Comparison of ENCODE assay signal across 1 cellular context in the genomic region with DNA sequence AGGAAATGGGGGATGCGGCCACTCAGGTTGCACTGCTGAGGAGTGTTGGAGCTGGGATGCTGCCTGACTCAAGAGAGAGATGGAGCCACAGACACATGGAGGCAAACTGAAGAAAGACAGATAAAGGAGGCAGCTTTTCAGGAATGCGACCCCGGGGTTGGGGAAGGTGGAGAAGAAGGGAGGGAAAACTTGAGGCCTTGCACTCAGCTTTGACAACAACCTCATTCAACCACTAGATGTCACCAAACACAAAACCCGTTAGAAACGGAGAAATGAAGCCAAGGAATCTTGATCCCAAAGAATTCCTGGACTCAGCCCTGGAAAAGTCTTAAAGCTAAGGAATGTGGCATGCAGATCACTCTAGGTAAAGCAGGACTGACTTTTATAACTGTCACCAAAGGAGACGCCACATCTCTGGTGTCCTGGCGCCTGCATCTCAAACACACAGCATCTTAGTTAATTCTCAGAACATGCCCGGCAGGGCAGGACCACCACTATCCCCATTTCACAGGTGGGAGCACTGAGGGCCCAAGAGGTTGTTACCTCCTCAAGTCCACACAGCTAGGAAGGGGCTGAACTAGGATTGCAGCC.
A peak's percentile ranks its signal among the peaks of the same experiment; 100 is the strongest.
TF ChIP-seq lines count a peak whose summit lies in the region.

No MANE protein-coding gene starts in this region.

TF ChIP-seq in H1, 55 proteins besides CTCF, POLR2A, EP300 and RAD21 (continued from another document):
- no peak for TF ChIP-seq NANOG (IDR thresholded peaks at IDR 0.05; ENCODE audit: insufficient read depth, low read depth, low read length, poor library complexity, severe bottlenecking)
- no peak for TF ChIP-seq ASH2L (IDR thresholded peaks at IDR 0.05; ENCODE audit: low read length)
- no peak for TF ChIP-seq POU5F1 (IDR thresholded peaks at IDR 0.05; ENCODE audit: low read depth, low read length)
- 0 out of 2 replicates have a peak, but pooled peaks have one; percentile 31 for TF ChIP-seq TBP (IDR thresholded peaks at IDR 0.05; ENCODE audit: low read depth, low read length)
- TF ChIP-seq, protein P1, sequence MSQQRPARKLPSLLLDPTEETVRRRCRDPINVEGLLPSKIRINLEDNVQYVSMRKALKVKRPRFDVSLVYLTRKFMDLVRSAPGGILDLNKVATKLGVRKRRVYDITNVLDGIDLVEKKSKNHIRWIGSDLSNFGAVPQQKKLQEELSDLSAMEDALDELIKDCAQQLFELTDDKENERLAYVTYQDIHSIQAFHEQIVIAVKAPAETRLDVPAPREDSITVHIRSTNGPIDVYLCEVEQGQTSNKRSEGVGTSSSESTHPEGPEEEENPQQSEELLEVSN (IDR thresholded peaks at IDR 0.05): peak; percentile 91
- no peak for TF ChIP-seq CBX8 (IDR thresholded peaks at IDR 0.05; ENCODE audit: borderline replicate concordance, low read depth, low read length)
- TF ChIP-seq TCF12 (IDR thresholded peaks at IDR 0.05; ENCODE audit: low read depth, low read length): no peak
- TF ChIP-seq TAF1 (IDR thresholded peaks at IDR 0.05; ENCODE audit: low read depth, low read length): no peak
- no peak for TF ChIP-seq EZH2 (IDR thresholded peaks at IDR 0.05; ENCODE audit: low read depth, low read length, severe bottlenecking)
- TF ChIP-seq HDAC2 (IDR thresholded peaks at IDR 0.05; ENCODE audit: borderline replicate concordance in 1 of 2, low read depth in 2 of 2, low read length in 2 of 2): peak in 1 of 2 experiments; percentile 75; a peak in 1 of 4 replicates
- TF ChIP-seq CTBP2 (IDR thresholded peaks at IDR 0.05; ENCODE audit: borderline replicate concordance, insufficient read depth, insufficient read length, low read length): no peak
- TF ChIP-seq, protein P2, sequence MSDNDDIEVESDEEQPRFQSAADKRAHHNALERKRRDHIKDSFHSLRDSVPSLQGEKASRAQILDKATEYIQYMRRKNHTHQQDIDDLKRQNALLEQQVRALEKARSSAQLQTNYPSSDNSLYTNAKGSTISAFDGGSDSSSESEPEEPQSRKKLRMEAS (IDR thresholded peaks at IDR 0.05): peak; percentile 71; the same call in 1 of the 2 replicates
- no peak for TF ChIP-seq SAP30 (IDR thresholded peaks at IDR 0.05; ENCODE audit: insufficient read depth, insufficient replicate concordance, low read length)
- peak; percentile 96 for TF ChIP-seq KDM1A (IDR thresholded peaks at IDR 0.05; ENCODE audit: borderline replicate concordance, low read length)
- TF ChIP-seq SIRT6 (IDR thresholded peaks at IDR 0.05; ENCODE audit: low read length): no peak
- TF ChIP-seq RBBP5 (IDR thresholded peaks at IDR 0.05; ENCODE audit: borderline replicate concordance, low read depth, low read length): no peak
- no peak for TF ChIP-seq KDM5A (IDR thresholded peaks at IDR 0.05; ENCODE audit: low read length)
